24 cellular contexts compared by ENCODE assay signal in genomic region chr7:85343484-85343883, GRCh38.
A peak's percentile ranks its signal among the peaks of the same experiment; 100 is the strongest.
DNase-seq lines count a peak whose midpoint lies in the region; ATAC-seq and TF ChIP-seq lines count a peak whose summit lies in the region.
"Had no signal": no experiment of that assay in that cellular context is flagged by ENCODE, and none has a peak within 500 bp of the region (broad histone marks: within the 10 kb centered on the region; RNA-seq: fewer than 3 reads in every experiment).

No MANE protein-coding gene starts in this region.

- no peaks in the 10 kb centered on the region for H4K20me1 ChIP-seq in PC-3 (ENCODE audit: low read length)

- no peak overlapping the region for H3K4me2 ChIP-seq in PC-3 (ENCODE audit: low read length)

- H3K4me1 ChIP-seq in PC-3 (ENCODE audit: insufficient read depth, low read length), result no peaks in the 10 kb centered on the region
- H3K4me1 ChIP-seq: adrenal gland, BE2C, vagina had no signal

- H3K27me3 ChIP-seq in PC-3 (ENCODE audit: low read length), result no peaks in the 10 kb centered on the region
- H3K27me3 ChIP-seq: adrenal gland, BE2C, dorsolateral prefrontal cortex, MG63, vagina had no signal

- H3K36me3 ChIP-seq in PC-3 (ENCODE audit: low read depth, low read length), result no peaks in the 10 kb centered on the region
- H3K36me3 ChIP-seq: adrenal gland, BE2C, MG63, vagina had no signal

- no peak overlapping the region for H3K9ac ChIP-seq in PC-3 (ENCODE audit: low read length)

- ATAC-seq in GM19035 (IDR thresholded peaks at IDR 0.05; ENCODE audit: unreplicated experiment) (peak; percentile 59), HG02798 (IDR thresholded peaks at IDR 0.05; ENCODE audit: poor library complexity, unreplicated experiment) (peak; percentile 54), HG03196 (IDR thresholded peaks at IDR 0.05; ENCODE audit: unreplicated experiment) (peak; percentile 82), PC-3 (no peak)
- ATAC-seq in stimulated activated naive CD8-positive, alpha-beta T cell treated with anti-CD3 and anti-CD28 coated beads, Interleukin-15, Interleukin-2, amounts not matched to agents 100 U/mL and 50 U/mL, for 24 hours, result no peak
- ATAC-seq: HCT116; natural killer cell treated with Interleukin-12 subunit alpha and Interleukin-12 subunit beta and Interleukin-15 and Interleukin-18, amount 100 ng/mL, for 72 hours had no signal

- H3K79me2 ChIP-seq in PC-3 (ENCODE audit: low read length), result no peaks in the 10 kb centered on the region

- DNase-seq in stimulated activated naive CD8-positive, alpha-beta T cell treated with anti-CD3 and anti-CD28 coated beads, Interleukin-15, Interleukin-2, amounts not matched to agents 100 U/mL and 50 U/mL, for 24 hours, result no peak
- DNase-seq in NCI-H2171 treated with DMSO at 0.1 percent for 48 hours (lab: John Stamatoyannopoulos, UW) (no peak), PC-3 (no peak)
- no peak for DNase-seq in effector CD8-positive, alpha-beta T cell (lab: John Stamatoyannopoulos, UW)
- DNase-seq: activated CD4-positive, alpha-beta T cell treated with anti-CD3 and anti-CD28 coated beads for 48 hours; adrenal gland; BE2C; dorsolateral prefrontal cortex; foreskin melanocyte; IMR-90; mesendoderm; MG63; NCI-H1694; NCI-H226; NK-92 treated with Interleukin-12 subunit alpha and Interleukin-12 subunit beta, amount 100 ng/mL, for 24 hours; RPMI8226; stimulated activated CD4-positive, alpha-beta T cell treated with anti-CD3 and anti-CD28 coated beads, Interleukin-4, amount 100 ng/mL, for 4 hours had no signal

- POLR2A ChIA-PET in PC-3 (lab: Charles Lee; ENCODE audit: unreplicated experiment), result no interaction called here

- no peaks in the 10 kb centered on the region for H3K9me3 ChIP-seq in PC-3 (ENCODE audit: low read length)
- H3K9me3 ChIP-seq: adrenal gland, BE2C, MG63, vagina had no signal

- intact Hi-C loops in PC-3 (cut with micrococcal nuclease), result no loop called here

- H3K27ac ChIP-seq in PC-3 (ENCODE audit: low read length), result no peak overlapping the region
- H3K27ac ChIP-seq: adrenal gland, dorsolateral prefrontal cortex, skin epidermis, vagina had no signal

- H3K9me2 ChIP-seq in PC-3 (replicated peaks; ENCODE audit: low read length), result no peaks in the 10 kb centered on the region

- no peak overlapping the region for H2AFZ ChIP-seq in PC-3 (ENCODE audit: low read length)

- TF ChIP-seq CTCF in PC-3 (conservative IDR thresholded peaks at IDR 0.05; ENCODE audit: low read depth, low read length), result no peak

- H3F3A ChIP-seq in PC-3 (ENCODE audit: low read length, unreplicated experiment), result no peaks in the 10 kb centered on the region

- no TSS peak for BruUV-seq in PC-3 (replicated peaks; lab: Mats Ljungman, UMichigan)

- CTCF ChIA-PET in PC-3 (lab: Charles Lee), result no interaction called here

- H3K4me3 ChIP-seq in PC-3 (ENCODE audit: low read length), result no peak overlapping the region
- H3K4me3 ChIP-seq: adrenal gland, dorsolateral prefrontal cortex, MG63, skin epidermis, vagina had no signal

Comparison
In these comparisons a context has a peak if more than half of its experiments do, and no peak if none do; other contexts are left out.
1. ATAC-seq: peak in GM19035 (single experiment), HG02798 (single experiment) and HG03196 (single experiment); none in stimulated activated naive CD8-positive, alpha-beta T cell treated with anti-CD3 and anti-CD28 coated beads, Interleukin-15, Interleukin-2, amounts not matched to agents 100 U/mL and 50 U/mL, for 24 hours (single experiment) and PC-3 (single experiment).